Comparison of ENCODE assay signal across 12 cellular contexts in the genomic region with DNA sequence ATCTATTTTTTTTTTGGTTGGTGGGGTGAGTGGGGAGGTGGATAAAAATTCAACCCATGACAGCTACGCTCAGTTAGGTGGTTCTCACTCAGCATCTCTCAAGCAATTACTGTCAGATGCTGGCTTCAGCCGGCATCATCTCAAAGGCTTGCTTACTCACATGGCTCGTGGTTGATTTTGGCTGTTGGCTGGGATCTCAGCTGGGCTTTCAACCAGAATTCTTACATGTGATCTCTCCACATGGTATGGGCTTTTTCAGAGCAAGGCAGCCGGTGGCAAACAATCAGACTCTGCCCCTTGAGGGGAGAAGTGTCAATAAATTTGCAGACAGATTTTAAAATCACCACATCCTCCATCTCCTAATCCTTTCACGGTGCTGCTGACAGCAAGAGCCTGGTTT. TPM values are rescaled to one million over a fixed set of nuclear protein-coding genes. Genes with fewer than 3 reads are reported as not detected.
DNase-seq lines count a peak whose midpoint lies in the region; ATAC-seq and TF ChIP-seq lines count a peak whose summit lies in the region.
"Had no signal": no experiment of that assay in that cellular context is flagged by ENCODE, and none has a peak within 500 bp of the region (broad histone marks: within the 10 kb centered on the region; RNA-seq: fewer than 3 reads in every experiment).

No MANE protein-coding gene starts in this region.

- no peak overlapping the region for H3K27ac ChIP-seq in right atrium auricular region
- peak overlapping the region; percentile 32; the same call in 1 of the 2 replicates for H3K27ac ChIP-seq in VCaP
- peak overlapping the region; percentile 71 for H3K27ac ChIP-seq in cardiac muscle cell
- no peak overlapping the region for H3K27ac ChIP-seq in thyroid gland
- H3K27ac ChIP-seq: pancreas had no signal

- 37 to 50% methylated on average over 5 of the region's 5 CpGs for WGBS in thyroid gland, 2 donors

- H3K4me3 ChIP-seq in right atrium auricular region (no peak overlapping the region), cardiac muscle cell (no peak overlapping the region), thyroid gland (replicated peaks in 1 of 3) (no peak overlapping the region)
- H3K4me3 ChIP-seq: pancreas had no signal

- H3K27me3 ChIP-seq in right atrium auricular region: no peaks in the 10 kb centered on the region
- H3K27me3 ChIP-seq in cardiac muscle cell: no peaks in the 10 kb centered on the region
- H3K27me3 ChIP-seq in thyroid gland: no peaks in the 10 kb centered on the region
- H3K27me3 ChIP-seq: BE2C, pancreas had no signal

- TF ChIP-seq CTCF in right atrium auricular region (IDR thresholded peaks at IDR 0.05): no peak
- TF ChIP-seq CTCF in VCaP (conservative IDR thresholded peaks at IDR 0.05): peak; percentile 23; the same call in 1 of the 2 replicates
- TF ChIP-seq CTCF in cardiac muscle cell (IDR thresholded peaks at IDR 0.05; ENCODE audit: low read depth, low read length): peak; percentile 6
- no peak for TF ChIP-seq CTCF in thyroid gland (IDR thresholded peaks at IDR 0.05)

- no peaks in the 10 kb centered on the region for H3K9me3 ChIP-seq in right atrium auricular region
- no peaks in the 10 kb centered on the region for H3K9me3 ChIP-seq in cardiac muscle cell (ENCODE audit: low read depth)
- no peaks in the 10 kb centered on the region for H3K9me3 ChIP-seq in thyroid gland
- H3K9me3 ChIP-seq: BE2C, pancreas had no signal

- H3K4me1 ChIP-seq in right atrium auricular region (no peaks in the 10 kb centered on the region), cardiac muscle cell (ENCODE audit: low read depth) (peaks cover 34% of the 10 kb centered on the region), thyroid gland (no peaks in the 10 kb centered on the region)
- H3K4me1 ChIP-seq: BE2C, pancreas had no signal

- no peak for TF ChIP-seq POLR2A in thyroid gland (IDR thresholded peaks at IDR 0.05)

- intact Hi-C loops in Right ventricle myocardium superior (cut with DNase I) (no loop called here), thyroid gland (cut with DNase I) (no loop called here)

- ATAC-seq in Right ventricle myocardium superior (ENCODE audit: poor library complexity) (peak; percentile 90), GM19351 (IDR thresholded peaks at IDR 0.05; ENCODE audit: unreplicated experiment) (no peak)
- ATAC-seq: pancreas had no signal

- peak; percentile 44 for DNase-seq in Right ventricle myocardium superior
- DNase-seq in right atrium auricular region (ENCODE audit: low spot score): no peak
- DNase-seq in cardiac muscle cell (ENCODE audit: low read depth in 1 of 2, low spot score in 1 of 2): peak; percentile 32 to 85
- DNase-seq in thyroid gland: peak; percentile 15 to 71
- DNase-seq in cortex of kidney (lab: John Stamatoyannopoulos, UW): no peak
- no peak for DNase-seq in HuH-7.5 (ENCODE audit: low spot score)
- DNase-seq: BE2C, immature natural killer cell, NCI-H1417 treated with DMSO at 0.1 percent for 48 hours, pancreas had no signal

- no peaks in the 10 kb centered on the region for H3K36me3 ChIP-seq in right atrium auricular region
- H3K36me3 ChIP-seq in cardiac muscle cell: no peaks in the 10 kb centered on the region
- no peaks in the 10 kb centered on the region for H3K36me3 ChIP-seq in thyroid gland
- H3K36me3 ChIP-seq: BE2C, pancreas had no signal

RNA-seq across cellular contexts. Expression of a gene that starts 47.2 kb away (rescaled TPM):
- total RNA-seq in Right ventricle myocardium superior: 0.11 TPM
- total RNA-seq in right atrium auricular region: not detected
- 0.60 and 1.0 TPM in 2 replicates for total RNA-seq in cardiac muscle cell
- 1.7 and 1.8 TPM in 2 replicates for polyA plus RNA-seq in cardiac muscle cell
- 10 to 100 TPM in 2 of 4 donors, 1 to 10 TPM in 2; 2.1 to 88.3 (median 7.6) TPM for total RNA-seq in thyroid gland
- polyA plus RNA-seq: immature natural killer cell had no signal

Comparison
In these comparisons a context has a peak if more than half of its experiments do, and no peak if none do; other contexts are left out.
1. DNase-seq: peak in Right ventricle myocardium superior (single experiment), cardiac muscle cell (2 of 2) and thyroid gland (2 of 2); none in right atrium auricular region (single experiment), cortex of kidney (single experiment) and HuH-7.5 (single experiment).
2. H3K27ac ChIP-seq: peak in VCaP (single experiment) and cardiac muscle cell (single experiment); none in right atrium auricular region (0 of 2) and thyroid gland (0 of 3).
3. CTCF ChIP-seq: peak in VCaP (single experiment) and cardiac muscle cell (single experiment); none in right atrium auricular region (0 of 2) and thyroid gland (0 of 6).